1 cellular context compared by ENCODE assay signal in genomic region chr19:10419200-10419645, GRCh38.
A peak's percentile ranks its signal among the peaks of the same experiment; 100 is the strongest.
TF ChIP-seq lines count a peak whose summit lies in the region.

No MANE protein-coding gene starts in this region.

TF ChIP-seq in HEK293, 187 proteins besides CTCF, POLR2A, EP300 and RAD21 (continued from another document and continues in another):
- TF ChIP-seq ZBTB11 (tag by site-specific recombination; conservative IDR thresholded peaks at IDR 0.05; ENCODE audit: low read depth): no peak
- no peak for TF ChIP-seq ZFHX2 (tag by site-specific recombination; conservative IDR thresholded peaks at IDR 0.05)
- TF ChIP-seq HIC1 (tag by site-specific recombination; IDR thresholded peaks at IDR 0.05): no peak
- TF ChIP-seq ZFP41 (tag by site-specific recombination; IDR thresholded peaks at IDR 0.05; ENCODE audit: borderline replicate concordance): no peak
- TF ChIP-seq GLI2 (tag by site-specific recombination; IDR thresholded peaks at IDR 0.05; ENCODE audit: borderline replicate concordance, low read depth): no peak
- TF ChIP-seq ZNF707 (tag by site-specific recombination; IDR thresholded peaks at IDR 0.05): no peak
- TF ChIP-seq ZNF274 (IDR thresholded peaks at IDR 0.05; ENCODE audit: low read length): no peak
- no peak for TF ChIP-seq ZNF274 (tag by site-specific recombination; IDR thresholded peaks at IDR 0.05; ENCODE audit: borderline replicate concordance)
- TF ChIP-seq ZNF792 (tag by site-specific recombination; IDR thresholded peaks at IDR 0.05): no peak
- no peak for TF ChIP-seq OSR2 (tag by site-specific recombination; IDR thresholded peaks at IDR 0.05)
- 0 out of 2 replicates have a peak, but pooled peaks have one; percentile 17 for TF ChIP-seq ZNF660 (tag by site-specific recombination; IDR thresholded peaks at IDR 0.05)
- no peak for TF ChIP-seq ZNF791 (tag by site-specific recombination; IDR thresholded peaks at IDR 0.05)
- TF ChIP-seq GFI1B (tag by site-specific recombination; IDR thresholded peaks at IDR 0.05): no peak
- TF ChIP-seq ZNF571 (tag by site-specific recombination; IDR thresholded peaks at IDR 0.05): no peak
- TF ChIP-seq ZNF341 (tag by site-specific recombination; IDR thresholded peaks at IDR 0.05; ENCODE audit: low read depth): peak; percentile 33
- no peak for TF ChIP-seq ZNF248 (tag by site-specific recombination; IDR thresholded peaks at IDR 0.05)
- TF ChIP-seq ZNF645 (tag by site-specific recombination; IDR thresholded peaks at IDR 0.05): no peak
- no peak for TF ChIP-seq ZSCAN5A (tag by site-specific recombination; IDR thresholded peaks at IDR 0.05)
- TF ChIP-seq PRDM2 (tag by site-specific recombination; IDR thresholded peaks at IDR 0.05; ENCODE audit: borderline replicate concordance): no peak
- TF ChIP-seq WT1 (tag by site-specific recombination; IDR thresholded peaks at IDR 0.05): peak; percentile 72
- no peak for TF ChIP-seq ATF2 (tag by site-specific recombination; IDR thresholded peaks at IDR 0.05; ENCODE audit: low read depth)
- no peak for TF ChIP-seq ELK4 (IDR thresholded peaks at IDR 0.05; ENCODE audit: borderline replicate concordance, low read depth, low read length)
- no peak for TF ChIP-seq ZNF830 (tag by site-specific recombination; IDR thresholded peaks at IDR 0.05; ENCODE audit: low read depth)
- TF ChIP-seq ZBTB49 (tag by site-specific recombination; IDR thresholded peaks at IDR 0.05; ENCODE audit: low read depth): no peak
- no peak for TF ChIP-seq ZNF433 (tag by site-specific recombination; IDR thresholded peaks at IDR 0.05; ENCODE audit: low read depth)
- TF ChIP-seq ZBTB8A (tag by site-specific recombination; IDR thresholded peaks at IDR 0.05): peak; percentile 58
- TF ChIP-seq SCRT2 (tag by site-specific recombination; IDR thresholded peaks at IDR 0.05): no peak
- 0 out of 2 replicates have a peak, but pooled peaks have one; percentile 31 for TF ChIP-seq ZNF23 (tag by site-specific recombination; IDR thresholded peaks at IDR 0.05; ENCODE audit: borderline replicate concordance)
- TF ChIP-seq ZNF239 (tag by site-specific recombination; IDR thresholded peaks at IDR 0.05): no peak
- TF ChIP-seq ZNF548 (tag by site-specific recombination; IDR thresholded peaks at IDR 0.05): no peak
- TF ChIP-seq ZNF138 (tag by site-specific recombination; IDR thresholded peaks at IDR 0.05; ENCODE audit: borderline replicate concordance): no peak
- no peak for TF ChIP-seq BCL11B (tag by site-specific recombination; IDR thresholded peaks at IDR 0.05; ENCODE audit: low read depth)
- TF ChIP-seq ZNF560 (tag by site-specific recombination; IDR thresholded peaks at IDR 0.05; ENCODE audit: borderline replicate concordance): no peak
- no peak for TF ChIP-seq MYNN (tag by site-specific recombination; IDR thresholded peaks at IDR 0.05; ENCODE audit: borderline replicate concordance)
- TF ChIP-seq ZNF324 (tag by site-specific recombination; IDR thresholded peaks at IDR 0.05): no peak
- TF ChIP-seq BCL6B (tag by site-specific recombination; IDR thresholded peaks at IDR 0.05): no peak
- no peak for TF ChIP-seq ZNF837 (tag by site-specific recombination; IDR thresholded peaks at IDR 0.05)
- peak; percentile 82; the same call in 1 of the 2 replicates for TF ChIP-seq ZNF596 (tag by site-specific recombination; IDR thresholded peaks at IDR 0.05)
- TF ChIP-seq ZNF155 (tag by site-specific recombination; IDR thresholded peaks at IDR 0.05): no peak
- peak; percentile 61; the same call in 1 of the 2 replicates for TF ChIP-seq KLF10 (tag by site-specific recombination; IDR thresholded peaks at IDR 0.05)
- no peak for TF ChIP-seq ZNF140 (tag by site-specific recombination; IDR thresholded peaks at IDR 0.05)
- peak; percentile 99 for TF ChIP-seq ZNF335 (tag by site-specific recombination; conservative IDR thresholded peaks at IDR 0.05)
